In the genomic region with DNA sequence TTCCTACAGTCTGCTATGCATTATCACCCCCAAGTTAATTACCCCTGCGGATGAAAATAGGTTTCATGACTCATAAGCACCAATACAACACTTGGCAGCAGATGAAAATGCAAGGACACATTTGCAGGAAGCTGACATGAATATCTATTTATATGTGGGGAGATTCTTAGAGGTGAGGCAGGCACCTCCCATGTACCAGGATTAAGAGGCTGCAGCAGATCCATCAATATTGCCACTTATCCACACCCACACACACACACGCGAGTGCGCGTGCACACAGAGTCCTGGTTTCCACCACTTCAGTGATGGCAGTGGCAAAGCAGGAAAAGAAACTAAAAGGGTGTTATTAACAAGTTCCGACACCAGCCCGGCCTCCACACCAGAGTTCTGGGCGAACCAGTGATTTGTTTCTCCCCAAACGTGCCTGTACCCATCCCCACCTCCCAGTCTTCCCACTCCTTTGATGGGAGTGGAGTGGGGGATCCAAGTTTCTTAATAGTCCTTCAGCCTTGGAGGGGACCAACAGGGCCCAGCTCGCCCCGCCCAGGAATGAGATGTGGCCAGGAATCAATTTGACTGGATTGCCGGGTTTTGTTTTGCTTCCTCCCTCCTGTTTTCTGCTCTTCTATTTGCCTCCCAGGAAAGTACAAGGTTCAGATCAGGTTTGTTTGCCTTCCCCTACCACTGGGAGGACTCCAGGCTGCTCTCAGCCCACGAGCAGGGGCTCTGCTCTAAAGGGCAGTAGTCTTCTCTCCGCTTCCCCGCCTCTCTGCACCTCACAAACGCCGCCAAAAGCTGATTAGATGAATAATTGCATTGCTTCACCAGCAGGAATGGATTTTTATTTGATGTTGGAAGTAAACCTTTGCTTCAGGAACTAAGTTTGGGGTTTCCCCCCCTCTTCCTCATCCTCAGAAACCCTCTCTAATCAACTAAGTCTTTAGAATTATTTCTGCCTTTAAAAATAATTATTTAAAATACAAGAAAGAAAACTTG, we compare ENCODE assay signal across 1 cellular context.
TF ChIP-seq lines count a peak whose summit lies in the region.

No MANE protein-coding gene starts in this region.

TF ChIP-seq in HepG2, 621 proteins besides CTCF, POLR2A, EP300 and RAD21 (continued from another document and continues in another):
- TF ChIP-seq, protein P1, sequence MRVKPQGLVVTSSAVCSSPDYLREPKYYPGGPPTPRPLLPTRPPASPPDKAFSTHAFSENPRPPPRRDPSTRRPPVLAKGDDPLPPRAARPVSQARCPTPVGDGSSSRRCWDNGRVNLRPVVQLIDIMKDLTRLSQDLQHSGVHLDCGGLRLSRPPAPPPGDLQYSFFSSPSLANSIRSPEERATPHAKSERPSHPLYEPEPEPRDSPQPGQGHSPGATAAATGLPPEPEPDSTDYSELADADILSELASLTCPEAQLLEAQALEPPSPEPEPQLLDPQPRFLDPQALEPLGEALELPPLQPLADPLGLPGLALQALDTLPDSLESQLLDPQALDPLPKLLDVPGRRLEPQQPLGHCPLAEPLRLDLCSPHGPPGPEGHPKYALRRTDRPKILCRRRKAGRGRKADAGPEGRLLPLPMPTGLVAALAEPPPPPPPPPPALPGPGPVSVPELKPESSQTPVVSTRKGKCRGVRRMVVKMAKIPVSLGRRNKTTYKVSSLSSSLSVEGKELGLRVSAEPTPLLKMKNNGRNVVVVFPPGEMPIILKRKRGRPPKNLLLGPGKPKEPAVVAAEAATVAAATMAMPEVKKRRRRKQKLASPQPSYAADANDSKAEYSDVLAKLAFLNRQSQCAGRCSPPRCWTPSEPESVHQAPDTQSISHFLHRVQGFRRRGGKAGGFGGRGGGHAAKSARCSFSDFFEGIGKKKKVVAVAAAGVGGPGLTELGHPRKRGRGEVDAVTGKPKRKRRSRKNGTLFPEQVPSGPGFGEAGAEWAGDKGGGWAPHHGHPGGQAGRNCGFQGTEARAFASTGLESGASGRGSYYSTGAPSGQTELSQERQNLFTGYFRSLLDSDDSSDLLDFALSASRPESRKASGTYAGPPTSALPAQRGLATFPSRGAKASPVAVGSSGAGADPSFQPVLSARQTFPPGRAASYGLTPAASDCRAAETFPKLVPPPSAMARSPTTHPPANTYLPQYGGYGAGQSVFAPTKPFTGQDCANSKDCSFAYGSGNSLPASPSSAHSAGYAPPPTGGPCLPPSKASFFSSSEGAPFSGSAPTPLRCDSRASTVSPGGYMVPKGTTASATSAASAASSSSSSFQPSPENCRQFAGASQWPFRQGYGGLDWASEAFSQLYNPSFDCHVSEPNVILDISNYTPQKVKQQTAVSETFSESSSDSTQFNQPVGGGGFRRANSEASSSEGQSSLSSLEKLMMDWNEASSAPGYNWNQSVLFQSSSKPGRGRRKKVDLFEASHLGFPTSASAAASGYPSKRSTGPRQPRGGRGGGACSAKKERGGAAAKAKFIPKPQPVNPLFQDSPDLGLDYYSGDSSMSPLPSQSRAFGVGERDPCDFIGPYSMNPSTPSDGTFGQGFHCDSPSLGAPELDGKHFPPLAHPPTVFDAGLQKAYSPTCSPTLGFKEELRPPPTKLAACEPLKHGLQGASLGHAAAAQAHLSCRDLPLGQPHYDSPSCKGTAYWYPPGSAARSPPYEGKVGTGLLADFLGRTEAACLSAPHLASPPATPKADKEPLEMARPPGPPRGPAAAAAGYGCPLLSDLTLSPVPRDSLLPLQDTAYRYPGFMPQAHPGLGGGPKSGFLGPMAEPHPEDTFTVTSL (CRISPR knock-in tag; IDR thresholded peaks at IDR 0.05; ENCODE audit: borderline replicate concordance) = peak; percentile 76; the same call in 1 of the 2 replicates
- TF ChIP-seq NR2C2 (CRISPR knock-in tag; IDR thresholded peaks at IDR 0.05; ENCODE audit: borderline replicate concordance) (no peak), ETV5 (CRISPR knock-in tag; IDR thresholded peaks at IDR 0.05; ENCODE audit: borderline replicate concordance) (peak; percentile 76; the same call in 1 of the 2 replicates), YEATS2 (CRISPR knock-in tag; IDR thresholded peaks at IDR 0.05; ENCODE audit: borderline replicate concordance) (peak; percentile 44; the same call in 1 of the 2 replicates), ELF4 (CRISPR knock-in tag; IDR thresholded peaks at IDR 0.05; ENCODE audit: borderline replicate concordance) (no peak), SIX4 (CRISPR knock-in tag; IDR thresholded peaks at IDR 0.05) (0 out of 2 replicates have a peak, but pooled peaks have one; percentile 36), ZNF552 (CRISPR knock-in tag; IDR thresholded peaks at IDR 0.05; ENCODE audit: borderline replicate concordance) (0 out of 2 replicates have a peak, but pooled peaks have one; percentile 12), NONO (IDR thresholded peaks at IDR 0.05) (no peak), NONO (CRISPR knock-in tag; conservative IDR thresholded peaks at IDR 0.05) (peak; percentile 54; the same call in 1 of the 2 replicates), BRD4 (CRISPR knock-in tag; IDR thresholded peaks at IDR 0.05) (no peak), ZNF616 (CRISPR knock-in tag; IDR thresholded peaks at IDR 0.05; ENCODE audit: low read depth) (no peak), ZNF713 (CRISPR knock-in tag; IDR thresholded peaks at IDR 0.05) (no peak), ISX (CRISPR knock-in tag; conservative IDR thresholded peaks at IDR 0.05) (no peak), ARNT2 (CRISPR knock-in tag; IDR thresholded peaks at IDR 0.05; ENCODE audit: low read depth) (no peak), MED1 (CRISPR knock-in tag; IDR thresholded peaks at IDR 0.05) (peak; percentile 92), ZNF816 (CRISPR knock-in tag; IDR thresholded peaks at IDR 0.05; ENCODE audit: borderline replicate concordance) (no peak), ISL2 (CRISPR knock-in tag; IDR thresholded peaks at IDR 0.05) (peak; percentile 73; the same call in 1 of the 2 replicates), SMARCC2 (IDR thresholded peaks at IDR 0.05) (no peak), TAF1 (CRISPR knock-in tag; IDR thresholded peaks at IDR 0.05) (peak; percentile 33; the same call in 1 of the 2 replicates), NCOA2 (CRISPR knock-in tag; IDR thresholded peaks at IDR 0.05) (peak; percentile 87), KAT8 (CRISPR knock-in tag; IDR thresholded peaks at IDR 0.05) (peak; percentile 78), ZSCAN25 (CRISPR knock-in tag; IDR thresholded peaks at IDR 0.05) (peak; percentile 93), ZNF674 (CRISPR knock-in tag; IDR thresholded peaks at IDR 0.05; ENCODE audit: low read depth) (no peak)
- TF ChIP-seq, protein P2, sequence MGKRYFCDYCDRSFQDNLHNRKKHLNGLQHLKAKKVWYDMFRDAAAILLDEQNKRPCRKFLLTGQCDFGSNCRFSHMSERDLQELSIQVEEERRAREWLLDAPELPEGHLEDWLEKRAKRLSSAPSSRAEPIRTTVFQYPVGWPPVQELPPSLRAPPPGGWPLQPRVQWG (CRISPR knock-in tag; IDR thresholded peaks at IDR 0.05; ENCODE audit: borderline replicate concordance, low read depth) = no peak
- TF ChIP-seq, protein P3, sequence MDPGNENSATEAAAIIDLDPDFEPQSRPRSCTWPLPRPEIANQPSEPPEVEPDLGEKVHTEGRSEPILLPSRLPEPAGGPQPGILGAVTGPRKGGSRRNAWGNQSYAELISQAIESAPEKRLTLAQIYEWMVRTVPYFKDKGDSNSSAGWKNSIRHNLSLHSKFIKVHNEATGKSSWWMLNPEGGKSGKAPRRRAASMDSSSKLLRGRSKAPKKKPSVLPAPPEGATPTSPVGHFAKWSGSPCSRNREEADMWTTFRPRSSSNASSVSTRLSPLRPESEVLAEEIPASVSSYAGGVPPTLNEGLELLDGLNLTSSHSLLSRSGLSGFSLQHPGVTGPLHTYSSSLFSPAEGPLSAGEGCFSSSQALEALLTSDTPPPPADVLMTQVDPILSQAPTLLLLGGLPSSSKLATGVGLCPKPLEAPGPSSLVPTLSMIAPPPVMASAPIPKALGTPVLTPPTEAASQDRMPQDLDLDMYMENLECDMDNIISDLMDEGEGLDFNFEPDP (CRISPR knock-in tag; conservative IDR thresholded peaks at IDR 0.05) = no peak
- TF ChIP-seq, protein P4, sequence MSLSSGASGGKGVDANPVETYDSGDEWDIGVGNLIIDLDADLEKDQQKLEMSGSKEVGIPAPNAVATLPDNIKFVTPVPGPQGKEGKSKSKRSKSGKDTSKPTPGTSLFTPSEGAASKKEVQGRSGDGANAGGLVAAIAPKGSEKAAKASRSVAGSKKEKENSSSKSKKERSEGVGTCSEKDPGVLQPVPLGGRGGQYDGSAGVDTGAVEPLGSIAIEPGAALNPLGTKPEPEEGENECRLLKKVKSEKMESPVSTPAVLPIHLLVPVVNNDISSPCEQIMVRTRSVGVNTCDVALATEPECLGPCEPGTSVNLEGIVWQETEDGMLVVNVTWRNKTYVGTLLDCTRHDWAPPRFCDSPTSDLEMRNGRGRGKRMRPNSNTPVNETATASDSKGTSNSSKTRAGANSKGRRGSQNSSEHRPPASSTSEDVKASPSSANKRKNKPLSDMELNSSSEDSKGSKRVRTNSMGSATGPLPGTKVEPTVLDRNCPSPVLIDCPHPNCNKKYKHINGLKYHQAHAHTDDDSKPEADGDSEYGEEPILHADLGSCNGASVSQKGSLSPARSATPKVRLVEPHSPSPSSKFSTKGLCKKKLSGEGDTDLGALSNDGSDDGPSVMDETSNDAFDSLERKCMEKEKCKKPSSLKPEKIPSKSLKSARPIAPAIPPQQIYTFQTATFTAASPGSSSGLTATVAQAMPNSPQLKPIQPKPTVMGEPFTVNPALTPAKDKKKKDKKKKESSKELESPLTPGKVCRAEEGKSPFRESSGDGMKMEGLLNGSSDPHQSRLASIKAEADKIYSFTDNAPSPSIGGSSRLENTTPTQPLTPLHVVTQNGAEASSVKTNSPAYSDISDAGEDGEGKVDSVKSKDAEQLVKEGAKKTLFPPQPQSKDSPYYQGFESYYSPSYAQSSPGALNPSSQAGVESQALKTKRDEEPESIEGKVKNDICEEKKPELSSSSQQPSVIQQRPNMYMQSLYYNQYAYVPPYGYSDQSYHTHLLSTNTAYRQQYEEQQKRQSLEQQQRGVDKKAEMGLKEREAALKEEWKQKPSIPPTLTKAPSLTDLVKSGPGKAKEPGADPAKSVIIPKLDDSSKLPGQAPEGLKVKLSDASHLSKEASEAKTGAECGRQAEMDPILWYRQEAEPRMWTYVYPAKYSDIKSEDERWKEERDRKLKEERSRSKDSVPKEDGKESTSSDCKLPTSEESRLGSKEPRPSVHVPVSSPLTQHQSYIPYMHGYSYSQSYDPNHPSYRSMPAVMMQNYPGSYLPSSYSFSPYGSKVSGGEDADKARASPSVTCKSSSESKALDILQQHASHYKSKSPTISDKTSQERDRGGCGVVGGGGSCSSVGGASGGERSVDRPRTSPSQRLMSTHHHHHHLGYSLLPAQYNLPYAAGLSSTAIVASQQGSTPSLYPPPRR (CRISPR knock-in tag; IDR thresholded peaks at IDR 0.05; ENCODE audit: borderline replicate concordance) = peak; percentile 68; the same call in 1 of the 2 replicates
- TF ChIP-seq, protein P5, sequence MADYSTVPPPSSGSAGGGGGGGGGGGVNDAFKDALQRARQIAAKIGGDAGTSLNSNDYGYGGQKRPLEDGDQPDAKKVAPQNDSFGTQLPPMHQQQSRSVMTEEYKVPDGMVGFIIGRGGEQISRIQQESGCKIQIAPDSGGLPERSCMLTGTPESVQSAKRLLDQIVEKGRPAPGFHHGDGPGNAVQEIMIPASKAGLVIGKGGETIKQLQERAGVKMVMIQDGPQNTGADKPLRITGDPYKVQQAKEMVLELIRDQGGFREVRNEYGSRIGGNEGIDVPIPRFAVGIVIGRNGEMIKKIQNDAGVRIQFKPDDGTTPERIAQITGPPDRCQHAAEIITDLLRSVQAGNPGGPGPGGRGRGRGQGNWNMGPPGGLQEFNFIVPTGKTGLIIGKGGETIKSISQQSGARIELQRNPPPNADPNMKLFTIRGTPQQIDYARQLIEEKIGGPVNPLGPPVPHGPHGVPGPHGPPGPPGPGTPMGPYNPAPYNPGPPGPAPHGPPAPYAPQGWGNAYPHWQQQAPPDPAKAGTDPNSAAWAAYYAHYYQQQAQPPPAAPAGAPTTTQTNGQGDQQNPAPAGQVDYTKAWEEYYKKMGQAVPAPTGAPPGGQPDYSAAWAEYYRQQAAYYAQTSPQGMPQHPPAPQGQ (CRISPR knock-in tag; IDR thresholded peaks at IDR 0.05; ENCODE audit: borderline replicate concordance) = no peak
- TF ChIP-seq, protein P6, sequence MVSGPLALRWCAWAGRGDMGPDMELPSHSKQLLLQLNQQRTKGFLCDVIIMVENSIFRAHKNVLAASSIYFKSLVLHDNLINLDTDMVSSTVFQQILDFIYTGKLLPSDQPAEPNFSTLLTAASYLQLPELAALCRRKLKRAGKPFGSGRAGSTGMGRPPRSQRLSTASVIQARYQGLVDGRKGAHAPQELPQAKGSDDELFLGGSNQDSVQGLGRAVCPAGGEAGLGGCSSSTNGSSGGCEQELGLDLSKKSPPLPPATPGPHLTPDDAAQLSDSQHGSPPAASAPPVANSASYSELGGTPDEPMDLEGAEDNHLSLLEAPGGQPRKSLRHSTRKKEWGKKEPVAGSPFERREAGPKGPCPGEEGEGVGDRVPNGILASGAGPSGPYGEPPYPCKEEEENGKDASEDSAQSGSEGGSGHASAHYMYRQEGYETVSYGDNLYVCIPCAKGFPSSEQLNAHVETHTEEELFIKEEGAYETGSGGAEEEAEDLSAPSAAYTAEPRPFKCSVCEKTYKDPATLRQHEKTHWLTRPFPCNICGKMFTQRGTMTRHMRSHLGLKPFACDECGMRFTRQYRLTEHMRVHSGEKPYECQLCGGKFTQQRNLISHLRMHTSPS (CRISPR knock-in tag; IDR thresholded peaks at IDR 0.05; ENCODE audit: low read depth) = no peak
- TF ChIP-seq, protein P7, sequence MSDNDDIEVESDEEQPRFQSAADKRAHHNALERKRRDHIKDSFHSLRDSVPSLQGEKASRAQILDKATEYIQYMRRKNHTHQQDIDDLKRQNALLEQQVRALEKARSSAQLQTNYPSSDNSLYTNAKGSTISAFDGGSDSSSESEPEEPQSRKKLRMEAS (IDR thresholded peaks at IDR 0.05) = peak; percentile 67
- TF ChIP-seq, protein P8, sequence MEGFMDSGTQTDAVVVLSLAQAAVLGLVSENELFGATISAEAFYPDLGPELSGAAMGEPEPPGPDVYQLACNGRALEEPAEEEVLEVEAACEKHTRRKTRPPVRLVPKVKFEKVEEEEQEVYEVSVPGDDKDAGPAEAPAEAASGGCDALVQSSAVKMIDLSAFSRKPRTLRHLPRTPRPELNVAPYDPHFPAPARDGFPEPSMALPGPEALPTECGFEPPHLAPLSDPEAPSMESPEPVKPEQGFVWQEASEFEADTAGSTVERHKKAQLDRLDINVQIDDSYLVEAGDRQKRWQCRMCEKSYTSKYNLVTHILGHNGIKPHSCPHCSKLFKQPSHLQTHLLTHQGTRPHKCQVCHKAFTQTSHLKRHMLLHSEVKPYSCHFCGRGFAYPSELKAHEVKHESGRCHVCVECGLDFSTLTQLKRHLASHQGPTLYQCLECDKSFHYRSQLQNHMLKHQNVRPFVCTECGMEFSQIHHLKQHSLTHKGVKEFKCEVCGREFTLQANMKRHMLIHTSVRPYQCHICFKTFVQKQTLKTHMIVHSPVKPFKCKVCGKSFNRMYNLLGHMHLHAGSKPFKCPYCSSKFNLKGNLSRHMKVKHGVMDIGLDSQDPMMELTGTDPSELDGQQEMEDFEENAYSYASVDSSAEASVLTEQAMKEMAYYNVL (CRISPR knock-in tag; IDR thresholded peaks at IDR 0.05; ENCODE audit: borderline replicate concordance) = no peak
- TF ChIP-seq, protein P9, sequence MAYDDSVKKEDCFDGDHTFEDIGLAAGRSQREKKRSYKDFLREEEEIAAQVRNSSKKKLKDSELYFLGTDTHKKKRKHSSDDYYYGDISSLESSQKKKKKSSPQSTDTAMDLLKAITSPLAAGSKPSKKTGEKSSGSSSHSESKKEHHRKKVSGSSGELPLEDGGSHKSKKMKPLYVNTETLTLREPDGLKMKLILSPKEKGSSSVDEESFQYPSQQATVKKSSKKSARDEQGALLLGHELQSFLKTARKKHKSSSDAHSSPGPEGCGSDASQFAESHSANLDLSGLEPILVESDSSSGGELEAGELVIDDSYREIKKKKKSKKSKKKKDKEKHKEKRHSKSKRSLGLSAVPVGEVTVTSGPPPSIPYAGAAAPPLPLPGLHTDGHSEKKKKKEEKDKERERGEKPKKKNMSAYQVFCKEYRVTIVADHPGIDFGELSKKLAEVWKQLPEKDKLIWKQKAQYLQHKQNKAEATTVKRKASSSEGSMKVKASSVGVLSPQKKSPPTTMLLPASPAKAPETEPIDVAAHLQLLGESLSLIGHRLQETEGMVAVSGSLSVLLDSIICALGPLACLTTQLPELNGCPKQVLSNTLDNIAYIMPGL (CRISPR knock-in tag; IDR thresholded peaks at IDR 0.05; ENCODE audit: borderline replicate concordance in 1 of 2, low read depth in 1 of 2) = peak; percentile 18 to 78; a peak in 3 of 4 replicates
